In the genomic region with DNA sequence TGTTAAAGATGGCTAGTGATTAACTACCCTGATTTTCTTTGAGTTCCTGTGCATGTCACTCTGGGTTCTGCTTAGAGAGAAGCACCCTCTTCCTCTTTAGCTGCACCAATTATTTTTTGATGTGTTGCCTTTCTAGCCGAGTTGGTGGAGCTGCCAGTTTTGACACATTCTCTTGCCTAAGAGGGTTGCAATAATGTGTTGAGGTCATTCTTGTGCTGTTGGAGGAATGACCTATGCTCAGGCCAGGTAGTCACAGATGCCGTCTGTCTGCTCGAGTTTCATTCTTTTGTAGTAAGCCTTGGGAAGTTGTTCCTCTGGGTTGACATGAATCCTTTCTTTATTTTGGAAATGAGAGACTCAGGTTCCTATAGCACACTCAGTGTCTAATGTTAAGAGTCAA, we compare ENCODE assay signal across 11 cellular contexts.
DNase-seq lines count a peak whose midpoint lies in the region; ATAC-seq and TF ChIP-seq lines count a peak whose summit lies in the region.
"Had no signal": no experiment of that assay in that cellular context is flagged by ENCODE, and none has a peak within 500 bp of the region (broad histone marks: within the 10 kb centered on the region; RNA-seq: fewer than 3 reads in every experiment).

No MANE protein-coding gene starts in this region.

- no peaks in the 10 kb centered on the region for H3K36me3 ChIP-seq in hepatocyte (replicated peaks; ENCODE audit: insufficient read depth, low read depth)

- H3K4me1 ChIP-seq in hepatocyte (ENCODE audit: insufficient read depth) = no peaks in the 10 kb centered on the region
- H3K4me1 ChIP-seq: A549 had no signal

- no peak overlapping the region for H3K4me3 Mint-ChIP-seq in type B pancreatic cell

- TF ChIP-seq CTCF in hepatocyte (IDR thresholded peaks at IDR 0.05; ENCODE audit: poor library complexity) (no peak), type B pancreatic cell (conservative IDR thresholded peaks at IDR 0.05) (no peak)

- H3K36me3 Mint-ChIP-seq in type B pancreatic cell = no peaks in the 10 kb centered on the region

- H3K4me2 ChIP-seq in hepatocyte = peak overlapping the region; percentile 10
- H3K4me2 ChIP-seq: A549 had no signal

- peak overlapping the region; percentile 62 for H3K27ac ChIP-seq in hepatocyte
- H3K27ac ChIP-seq: A549 had no signal

- H3K27ac Mint-ChIP-seq in type B pancreatic cell = peak overlapping the region; percentile 10

- WGBS in hepatocyte (ENCODE audit: low lambda C conversion rate, missing lambda C conversion rate) = 58% methylated on average over 3 of the region's 3 CpGs

- peaks cover 35% of the 10 kb centered on the region for H3K4me1 Mint-ChIP-seq in type B pancreatic cell (ENCODE audit: unreplicated experiment)

- no peak overlapping the region for H2AFZ ChIP-seq in hepatocyte

- no peak for ATAC-seq in HG03159 (IDR thresholded peaks at IDR 0.05; ENCODE audit: unreplicated experiment)
- ATAC-seq: A549 had no signal

- H3K9me3 ChIP-seq in hepatocyte (ENCODE audit: low read depth) = no peaks in the 10 kb centered on the region
- H3K9me3 ChIP-seq: A549 had no signal

- DNase-seq in NCI-H510A treated with DMSO at 0.1 percent for 48 hours (lab: John Stamatoyannopoulos, UW) (peak; percentile 52), NCI-H510A (lab: John Stamatoyannopoulos, UW) (no peak), amniotic epithelial cell (ENCODE audit: low read depth) (peak; percentile 81), hepatocyte (ENCODE audit: low spot score) (peak; percentile 27), type B pancreatic cell (ENCODE audit: extremely low spot score, unreplicated experiment) (no peak), SW480 (ENCODE audit: low spot score) (no peak)
- no peak for DNase-seq in activated CD4-positive, alpha-beta T cell treated with anti-CD3 and anti-CD28 coated beads, Interleukin-2, amount 50 U/mL, for 48 hours
- DNase-seq: NCI-H1048, T1000 had no signal

- H3K4me3 ChIP-seq in hepatocyte = no peak overlapping the region
- H3K4me3 ChIP-seq: A549 had no signal

- H3K9me3 Mint-ChIP-seq in type B pancreatic cell = no peaks in the 10 kb centered on the region

- no peaks in the 10 kb centered on the region for H3K27me3 ChIP-seq in hepatocyte

- no peaks in the 10 kb centered on the region for H3K79me2 ChIP-seq in hepatocyte

- no peaks in the 10 kb centered on the region for H3K9me2 ChIP-seq in hepatocyte (replicated peaks; ENCODE audit: insufficient read depth)

- no peaks in the 10 kb centered on the region for H4K20me1 ChIP-seq in hepatocyte (ENCODE audit: insufficient read depth, poor library complexity, severe bottlenecking)

- H3K27me3 Mint-ChIP-seq in type B pancreatic cell = no peaks in the 10 kb centered on the region

Comparison
In these comparisons a context has a peak if more than half of its experiments do, and no peak if none do; other contexts are left out.
1. DNase-seq: peak in NCI-H510A treated with DMSO at 0.1 percent for 48 hours (single experiment), amniotic epithelial cell (single experiment) and hepatocyte (single experiment); none in NCI-H510A (single experiment), type B pancreatic cell (single experiment), SW480 (single experiment) and activated CD4-positive, alpha-beta T cell treated with anti-CD3 and anti-CD28 coated beads, Interleukin-2, amount 50 U/mL, for 48 hours (0 of 2).